8 cellular contexts compared by ENCODE assay signal in the genomic region with DNA sequence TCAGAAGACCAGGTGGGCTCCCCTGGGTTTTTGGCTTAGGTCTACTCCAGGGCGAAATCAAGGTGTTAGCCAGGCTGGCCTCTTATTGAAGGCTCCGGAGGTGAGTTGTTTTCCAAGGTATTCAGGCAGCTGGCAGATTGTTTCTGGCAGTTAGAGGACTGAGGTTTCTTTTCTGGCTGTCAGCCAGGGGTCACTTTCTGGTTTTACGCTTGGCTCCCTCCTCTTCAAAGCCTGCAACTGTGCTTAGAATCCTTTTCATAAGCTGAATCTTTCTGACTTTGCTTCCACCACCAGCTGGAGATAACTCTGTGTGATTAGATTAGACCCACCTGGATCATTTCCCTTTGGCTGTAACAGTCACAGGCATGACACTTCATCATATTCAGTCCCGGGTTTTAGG. TPM values are rescaled to one million over a fixed set of nuclear protein-coding genes. Genes with fewer than 3 reads are reported as not detected.
DNase-seq lines count a peak whose midpoint lies in the region; ATAC-seq, FAIRE-seq and TF ChIP-seq lines count a peak whose summit lies in the region.

No MANE protein-coding gene starts in this region.

- TF ChIP-seq POLR2A in vagina (IDR thresholded peaks at IDR 0.05): no peak

- no peak for FAIRE-seq in GM19239 (lab: Jason Lieb, UNC)

- in situ Hi-C loops in ACHN (cut with HindIII; ENCODE audit: low pct_ligation_motif_present, low pct_unique_long_range_greater_than_20kb, low sequenced_read_pairs): no loop called here

- no peaks in the 10 kb centered on the region for H3K9me3 ChIP-seq in upper lobe of right lung
- no peaks in the 10 kb centered on the region for H3K9me3 ChIP-seq in vagina

- DNase-seq in ACHN (peak; percentile 88), NCI-H2227 (lab: John Stamatoyannopoulos, UW; ENCODE audit: unreplicated experiment) (peak; percentile 53), dermis blood vessel endothelial cell (peak; percentile 55), upper lobe of right lung (no peak), GM19239 (ENCODE audit: insufficient read length, low spot score) (no peak), NCI-H446 (lab: John Stamatoyannopoulos, UW) (no peak), vagina (ENCODE audit: extremely low spot score in 2 of 2) (no peak)

- H3K27ac ChIP-seq in upper lobe of right lung: no peak overlapping the region
- H3K27ac ChIP-seq in vagina: no peak overlapping the region

- H3K27me3 ChIP-seq in upper lobe of right lung (no peaks in the 10 kb centered on the region), vagina (no peaks in the 10 kb centered on the region)

- H3K4me1 ChIP-seq in upper lobe of right lung: peaks cover 5% of the 10 kb centered on the region
- H3K4me1 ChIP-seq in vagina: peaks cover 28% of the 10 kb centered on the region

- intact Hi-C loops in upper lobe of right lung (cut with DNase I): no loop called here
- intact Hi-C loops in vagina (cut with DNase I): no loop called here

- TF ChIP-seq CTCF in upper lobe of right lung (IDR thresholded peaks at IDR 0.05) (no peak), vagina (IDR thresholded peaks at IDR 0.05) (no peak)

- ATAC-seq in HG02610 (IDR thresholded peaks at IDR 0.05; ENCODE audit: unreplicated experiment) (peak; percentile 52), upper lobe of right lung (no peak)

- H3K4me3 ChIP-seq in upper lobe of right lung (no peak overlapping the region), vagina (no peak overlapping the region)

- H3K36me3 ChIP-seq in upper lobe of right lung (no peaks in the 10 kb centered on the region), vagina (no peaks in the 10 kb centered on the region)

RNA-seq across cellular contexts. Expression of gene RFK, which starts 24.6 kb away (rescaled TPM):
- total RNA-seq in dermis blood vessel endothelial cell (70.4 and 80.8 TPM in 2 replicates), upper lobe of right lung (19.4 TPM), vagina (16.7 TPM)

Comparison
In these comparisons a context has a peak if more than half of its experiments do, and no peak if none do; other contexts are left out.
1. DNase-seq: peak in ACHN (single experiment), NCI-H2227 (single experiment) and dermis blood vessel endothelial cell (single experiment); none in upper lobe of right lung (single experiment), GM19239 (single experiment), NCI-H446 (0 of 2) and vagina (0 of 2).